17 cellular contexts compared by ENCODE assay signal in the genomic region with DNA sequence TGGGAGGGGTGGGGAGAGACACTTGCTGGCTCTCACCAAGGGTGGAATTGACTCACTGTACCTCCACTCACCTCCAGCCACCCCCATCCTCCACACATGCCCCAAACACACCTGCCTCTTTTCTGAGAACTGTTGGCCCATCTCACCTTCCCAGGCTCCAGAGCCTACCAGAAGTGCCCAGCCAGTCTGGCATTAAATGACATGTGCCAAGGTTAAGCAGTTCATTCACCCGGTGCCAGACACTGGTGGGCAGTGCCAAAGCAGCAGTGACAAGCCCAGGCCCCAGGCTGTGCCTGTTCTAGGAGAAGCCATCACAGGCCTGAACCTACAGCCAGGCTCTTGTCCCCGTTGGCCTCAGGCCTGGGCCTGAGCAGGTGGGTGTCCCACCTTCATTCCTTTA. TPM values are rescaled to one million over a fixed set of nuclear protein-coding genes. Genes with fewer than 3 reads are reported as not detected.
"Had no signal": no experiment of that assay in that cellular context is flagged by ENCODE, and none has a peak within 500 bp of the region (broad histone marks: within the 10 kb centered on the region; RNA-seq: fewer than 3 reads in every experiment).

No MANE protein-coding gene starts in this region.

- ATAC-seq: activated CD8-positive, alpha-beta T cell treated with anti-CD3 and anti-CD28 coated beads, Interleukin-2, amount 10 ng/mL, durations not matched to agents 7 days and 5 days; activated naive CD4-positive, alpha-beta T cell treated with anti-CD3 and anti-CD28 coated beads, Interleukin-2, amount 50 U/mL, for 72 hours; gastroesophageal sphincter had no signal

- H3K36me3 ChIP-seq: WERI-Rb-1 had no signal

- H3K9me3 ChIP-seq: gastroesophageal sphincter, upper lobe of left lung had no signal

- H3K4me3 Mint-ChIP-seq: activated CD8-positive, alpha-beta T cell treated with anti-CD3 and anti-CD28 coated beads, Interleukin-2, amount 10 ng/mL, durations not matched to agents 7 days and 5 days; naive B cell; stimulated activated naive CD8-positive, alpha-beta T cell treated with anti-CD3 and anti-CD28 coated beads, Interleukin-15, Interleukin-2, amounts not matched to agents 100 ng/mL and 50 ng/mL, for 24 hours had no signal

- H3K27me3 ChIP-seq: gastroesophageal sphincter, hepatocyte, upper lobe of left lung had no signal

- H3K27me3 Mint-ChIP-seq: naive B cell; stimulated activated naive CD8-positive, alpha-beta T cell treated with anti-CD3 and anti-CD28 coated beads, Interleukin-15, Interleukin-2, amounts not matched to agents 100 ng/mL and 50 ng/mL, for 24 hours had no signal

- H3K4me3 ChIP-seq: gastroesophageal sphincter, hepatocyte, upper lobe of left lung had no signal

- DNase-seq: activated CD4-positive, alpha-beta T cell treated with anti-CD3 and anti-CD28 coated beads for 4 hours; activated CD8-positive, alpha-beta memory T cell treated with anti-CD3 and anti-CD28 coated beads, Interleukin-2, amount 50 U/mL, for 48 hours; activated CD8-positive, alpha-beta T cell treated with anti-CD3 and anti-CD28 coated beads, Interleukin-2, amount 10 ng/mL, durations not matched to agents 7 days and 5 days; cortex of kidney; effector CD8-positive, alpha-beta T cell; kidney glomerular epithelial cell; naive B cell; nucleus accumbens; stimulated activated CD4-positive, alpha-beta T cell treated with anti-CD3 and anti-CD28 coated beads, Interleukin-2, amount 100 ng/mL, for 48 hours; T1000; upper lobe of left lung; WERI-Rb-1 had no signal

- FAIRE-seq: bronchial epithelial cell had no signal

- H3K27ac Mint-ChIP-seq: activated CD8-positive, alpha-beta T cell treated with anti-CD3 and anti-CD28 coated beads, Interleukin-2, amount 10 ng/mL, durations not matched to agents 7 days and 5 days; stimulated activated naive CD8-positive, alpha-beta T cell treated with anti-CD3 and anti-CD28 coated beads, Interleukin-15, Interleukin-2, amounts not matched to agents 100 ng/mL and 50 ng/mL, for 24 hours had no signal

- H3K9me3 Mint-ChIP-seq: activated naive CD4-positive, alpha-beta T cell treated with anti-CD3 and anti-CD28 coated beads, Interleukin-2, amount 50 U/mL, for 72 hours; naive B cell; stimulated activated naive CD8-positive, alpha-beta T cell treated with anti-CD3 and anti-CD28 coated beads, Interleukin-15, Interleukin-2, amounts not matched to agents 100 ng/mL and 50 ng/mL, for 24 hours had no signal

- H3K27ac ChIP-seq: gastroesophageal sphincter, upper lobe of left lung, WERI-Rb-1 had no signal

RNA-seq across cellular contexts. Expression of a gene that starts 19.5 kb away (rescaled TPM):
- total RNA-seq: bronchial epithelial cell had no signal
